Comparison of ENCODE assay signal across 10 cellular contexts in genomic region chr12:64680235-64680634, GRCh38.
DNase-seq lines count a peak whose midpoint lies in the region; ATAC-seq and TF ChIP-seq lines count a peak whose summit lies in the region.
"Had no signal": no experiment of that assay in that cellular context is flagged by ENCODE, and none has a peak within 500 bp of the region (broad histone marks: within the 10 kb centered on the region; RNA-seq: fewer than 3 reads in every experiment).

No MANE protein-coding gene starts in this region.

- H3K23me2 ChIP-seq in H9 (ENCODE audit: insufficient read length, low read depth, low read length, poor library complexity, severe bottlenecking), result no peaks in the 10 kb centered on the region

- no peak overlapping the region for H3T11ph ChIP-seq in H9 (ENCODE audit: low read length)

- no peak overlapping the region for H2BK20ac ChIP-seq in H9 (ENCODE audit: low read depth, low read length, poor library complexity, severe bottlenecking)

- H4K20me1 ChIP-seq in GM23248 (ENCODE audit: insufficient read depth) (no peaks in the 10 kb centered on the region), H9 (ENCODE audit: control insufficient read depth, insufficient read depth, insufficient read length) (no peaks in the 10 kb centered on the region)

- peaks cover 7% of the 10 kb centered on the region; the same call in 1 of the 2 replicates for H3F3A ChIP-seq in GM23248 (ENCODE audit: insufficient read depth)

- H3K4me3 ChIP-seq in GM23248 (peak overlapping the region; percentile 65), rectal smooth muscle tissue (ENCODE audit: low read length) (no peak overlapping the region)

- peaks cover 2 to 11% (median 7%) of the 10 kb centered on the region in 3 experiments; a peak in 6 of 7 replicates for H3K36me3 Mint-ChIP-seq in H9 (ENCODE audit: insufficient read depth in 1 of 3, low read depth in 3 of 3)

- no peak overlapping the region for H4K91ac ChIP-seq in H9 (ENCODE audit: insufficient read length, low read depth, low read length)

- H3K79me2 ChIP-seq in GM23248 (ENCODE audit: insufficient read depth) (no peaks in the 10 kb centered on the region), H9 (ENCODE audit: insufficient read depth, low read length) (peaks cover 6% of the 10 kb centered on the region; the same call in 1 of the 2 replicates)

- no peak overlapping the region for H4K8ac ChIP-seq in H9 (replicated peaks; ENCODE audit: insufficient read length, low read depth, low read length)

- no peak overlapping the region for H3K14ac ChIP-seq in H9 (ENCODE audit: insufficient read depth, low read length)

- ATAC-seq in HG02840 (IDR thresholded peaks at IDR 0.05; ENCODE audit: low FRiP score, unreplicated experiment), result no peak
- no peak for ATAC-seq in HG03280 (IDR thresholded peaks at IDR 0.05; ENCODE audit: unreplicated experiment)

- H3K9me3 Mint-ChIP-seq in H9, result no peaks in the 10 kb centered on the region

- in situ Hi-C loops in GM23248 (cut with MboI), result no loop called here

- H3K27ac ChIP-seq in GM23248 (peak overlapping the region; percentile 82), RWPE1 (peak overlapping the region; percentile 98), epithelial cell of prostate (peak overlapping the region; percentile 98), rectal smooth muscle tissue (ENCODE audit: low read depth, low read length) (peak overlapping the region; percentile 82), H9 (ENCODE audit: insufficient read length, low read depth, low read length) (no peak overlapping the region)

- H2BK12ac ChIP-seq in H9 (ENCODE audit: insufficient read length, low read depth, low read length), result no peak overlapping the region

- no peaks in the 10 kb centered on the region for H3K9me2 ChIP-seq in GM23248 (ENCODE audit: insufficient read depth)

- POLR2A ChIA-PET in RWPE1 (lab: Yijun Ruan, JAX; ENCODE audit: low non-redundant PET), result no interaction called here

- no peak for DNase-seq in GM23248
- peak; percentile 45 for DNase-seq in RWPE1 (ENCODE audit: low spot score)
- DNase-seq in epithelial cell of prostate (ENCODE audit: low read depth, low spot score), result peak; percentile 26
- no peak for DNase-seq in stimulated activated naive CD4-positive, alpha-beta T cell (lab: John Stamatoyannopoulos, UW)
- DNase-seq in H9, result no peak
- DNase-seq: midbrain, SIG-M5 had no signal

- no peak overlapping the region for H4K5ac ChIP-seq in H9 (ENCODE audit: insufficient read length, low read depth, low read length)

- peak overlapping the region; percentile 73 for H3K9ac ChIP-seq in GM23248
- no peak overlapping the region for H3K9ac ChIP-seq in rectal smooth muscle tissue (ENCODE audit: low read length)
- H3K9ac ChIP-seq in H9 (ENCODE audit: extremely low read depth, insufficient read length, low read length), result no peak overlapping the region

- no peaks in the 10 kb centered on the region for H3K27me3 Mint-ChIP-seq in H9 (ENCODE audit: low read depth)

- H3K9me3 ChIP-seq in GM23248 (ENCODE audit: low read depth), result no peaks in the 10 kb centered on the region
- no peaks in the 10 kb centered on the region for H3K9me3 ChIP-seq in H9 (ENCODE audit: control insufficient read depth, low read depth, low read length)

- H3K4me3 Mint-ChIP-seq in H9, result no peak overlapping the region

- no peak overlapping the region for H2BK120ac ChIP-seq in H9 (ENCODE audit: low read depth, low read length, poor library complexity, severe bottlenecking)

- peak overlapping the region; percentile 77 for H3K4me2 ChIP-seq in GM23248 (ENCODE audit: unreplicated experiment)
- H3K4me2 ChIP-seq in H9 (ENCODE audit: insufficient read depth, insufficient read length, low read length), result no peak overlapping the region

- no peak overlapping the region for H2AK5ac ChIP-seq in H9 (ENCODE audit: insufficient read length, low read length)

- peaks cover 19% of the 10 kb centered on the region for H3K4me1 ChIP-seq in GM23248 (ENCODE audit: insufficient read depth)
- H3K4me1 ChIP-seq in rectal smooth muscle tissue (ENCODE audit: control insufficient read depth, insufficient read depth, low read length), result peaks cover 27% of the 10 kb centered on the region
- peaks cover 10% of the 10 kb centered on the region; the same call in 1 of the 2 replicates for H3K4me1 ChIP-seq in H9 (ENCODE audit: insufficient read depth, low read length)

- H3K27ac Mint-ChIP-seq in H9, result peak overlapping the region in 1 of 3 experiments; percentile 90; a peak in 1 of 7 replicates

- TF ChIP-seq CTCF in RWPE1 (conservative IDR thresholded peaks at IDR 0.05; ENCODE audit: low read depth) (no peak), H9 (conservative IDR thresholded peaks at IDR 0.05) (no peak)

- no peak overlapping the region for H2BK15ac ChIP-seq in H9 (ENCODE audit: low read depth, low read length)

- H3K36me3 ChIP-seq in GM23248 (ENCODE audit: low read depth) (no peaks in the 10 kb centered on the region), rectal smooth muscle tissue (ENCODE audit: control insufficient read depth, insufficient read depth, low read length) (peaks cover 2% of the 10 kb centered on the region)

- peaks cover 40 to 54% of the 10 kb centered on the region in 2 experiments for H3K4me1 Mint-ChIP-seq in H9

- no peak overlapping the region for H3K4ac ChIP-seq in H9 (ENCODE audit: low read depth, low read length)

- CTCF ChIA-PET in RWPE1 (lab: Yijun Ruan, JAX), result interaction anchor here (0.9 to 1.0 kb wide), 2 partner anchors 94 to 131 kb away, joined by 3 to 8 read pairs; no protein-coding TSS in a partner anchor

- no peak overlapping the region for H3K56ac ChIP-seq in H9 (ENCODE audit: insufficient read length, low read depth, low read length)

- H3K18ac ChIP-seq in H9 (ENCODE audit: insufficient read length, low read depth, low read length), result no peak overlapping the region

- peak overlapping the region; percentile 72 for H2AFZ ChIP-seq in GM23248
- no peak overlapping the region for H2AFZ ChIP-seq in H9 (ENCODE audit: low read length)

- H3K27me3 ChIP-seq in GM23248 (replicated peaks; ENCODE audit: insufficient read depth) (no peaks in the 10 kb centered on the region), rectal smooth muscle tissue (ENCODE audit: control insufficient read depth, insufficient read depth, low read length) (no peaks in the 10 kb centered on the region), H9 (ENCODE audit: insufficient read depth, low read length) (no peaks in the 10 kb centered on the region)

- 93 to 96% methylated on average over 4 of the region's 4 CpGs for WGBS in GM23248 (ENCODE audit: low coverage in 1 of 2, low lambda C conversion rate in 2 of 2, missing lambda C conversion rate in 2 of 2), 2 experiments
- WGBS in H9 (ENCODE audit: extremely low coverage, insufficient read length, low lambda C conversion rate), result no CpG with 5 or more reads among the region's 4 CpGs

- no peak overlapping the region for H2BK5ac ChIP-seq in H9 (ENCODE audit: insufficient read length, low read length)

- no peaks in the 10 kb centered on the region for H3K79me1 ChIP-seq in H9 (ENCODE audit: insufficient read depth, low read depth, low read length, poor library complexity, severe bottlenecking)

- H3K23ac ChIP-seq in H9 (ENCODE audit: insufficient read length, low read depth, low read length), result no peak overlapping the region

Comparison
In these comparisons a context has a peak if more than half of its experiments do, and no peak if none do; other contexts are left out.
1. DNase-seq: peak in RWPE1 (single experiment) and epithelial cell of prostate (single experiment); none in GM23248 (single experiment), stimulated activated naive CD4-positive, alpha-beta T cell (0 of 6) and H9 (single experiment).